ENCODE assay signal across 9 cellular contexts in genomic region chr9:38318755-38319495, GRCh38.
A peak's percentile ranks its signal among the peaks of the same experiment; 100 is the strongest.
DNase-seq lines count a peak whose midpoint lies in the region; ATAC-seq, FAIRE-seq and TF ChIP-seq lines count a peak whose summit lies in the region.
"Had no signal": no experiment of that assay in that cellular context is flagged by ENCODE, and none has a peak within 500 bp of the region (broad histone marks: within the 10 kb centered on the region; RNA-seq: fewer than 3 reads in every experiment).

No MANE protein-coding gene starts in this region.

- peak; percentile 48 for TF ChIP-seq EP300 in esophagus muscularis mucosa (IDR thresholded peaks at IDR 0.05)

- FAIRE-seq in D721Med (lab: Jason Lieb, UNC), result no peak

- ATAC-seq in GM19463 (IDR thresholded peaks at IDR 0.05; ENCODE audit: unreplicated experiment), result peak; percentile 86
- peak; percentile 91 for ATAC-seq in HG03442 (IDR thresholded peaks at IDR 0.05; ENCODE audit: unreplicated experiment)
- ATAC-seq in thoracic aorta (ENCODE audit: insufficient number of reproducible peaks, low FRiP score, low read depth), result no peak

- H3K27me3 ChIP-seq in esophagus muscularis mucosa (no peaks in the 10 kb centered on the region), thoracic aorta (replicated peaks; ENCODE audit: insufficient read depth) (no peaks in the 10 kb centered on the region)

- no peaks in the 10 kb centered on the region for H3K36me3 ChIP-seq in esophagus muscularis mucosa
- no peaks in the 10 kb centered on the region for H3K36me3 ChIP-seq in thoracic aorta
- H3K36me3 ChIP-seq: heart right ventricle had no signal

- DNase-seq in EH (ENCODE audit: low read depth) (peak; percentile 12), esophagus muscularis mucosa (ENCODE audit: extremely low spot score) (no peak), thoracic aorta (ENCODE audit: low spot score) (no peak), RKO (ENCODE audit: low spot score) (no peak), SKM-1 (lab: John Stamatoyannopoulos, UW; ENCODE audit: unreplicated experiment) (no peak), D721Med (ENCODE audit: insufficient read length, low spot score) (no peak)
- DNase-seq: heart right ventricle had no signal

- TF ChIP-seq CTCF in esophagus muscularis mucosa (IDR thresholded peaks at IDR 0.05) (no peak), thoracic aorta (IDR thresholded peaks at IDR 0.05) (no peak), D721Med (IDR thresholded peaks at IDR 0.05; ENCODE audit: insufficient read depth, missing control alignments) (no peak)

- no peak for TF ChIP-seq POLR2A in esophagus muscularis mucosa (IDR thresholded peaks at IDR 0.05; ENCODE audit: low read depth)

- H3K27ac ChIP-seq in esophagus muscularis mucosa (replicated peaks in 1 of 4) (peak overlapping the region; percentile 28 to 71 (median 64)), thoracic aorta (peak overlapping the region in 1 of 2 donors; percentile 27)
- H3K27ac ChIP-seq: heart right ventricle had no signal

- H3K9me3 ChIP-seq in esophagus muscularis mucosa, result no peaks in the 10 kb centered on the region
- no peaks in the 10 kb centered on the region for H3K9me3 ChIP-seq in thoracic aorta
- H3K9me3 ChIP-seq: heart right ventricle had no signal

- WGBS in esophagus muscularis mucosa, result 26% methylated on average over 13 of the region's 13 CpGs

- H3K4me1 ChIP-seq in esophagus muscularis mucosa, result peaks cover 0 to 19% (median 17%) of the 10 kb centered on the region in 4 donors
- H3K4me1 ChIP-seq in thoracic aorta (ENCODE audit: control insufficient read depth in 1 of 2, low read depth in 2 of 2), result peaks cover 0 to 4% of the 10 kb centered on the region in 2 donors

- H3K4me3 ChIP-seq in esophagus muscularis mucosa (peak overlapping the region; percentile 23 to 39 (median 29)), thoracic aorta (peak overlapping the region; percentile 63)

- intact Hi-C loops in esophagus muscularis mucosa (cut with DNase I), result no loop called here
